In genomic region chr4:188822698-188823097, GRCh38 we compare ENCODE assay signal across 17 cellular contexts.
DNase-seq lines count a peak whose midpoint lies in the region; ATAC-seq, FAIRE-seq and TF ChIP-seq lines count a peak whose summit lies in the region.
"Had no signal": no experiment of that assay in that cellular context is flagged by ENCODE, and none has a peak within 500 bp of the region (broad histone marks: within the 10 kb centered on the region; RNA-seq: fewer than 3 reads in every experiment).

No MANE protein-coding gene starts in this region.

- H3K27me3 Mint-ChIP-seq in activated T-cell treated with anti-CD3 and anti-CD28 coated beads, Interleukin-2, amount 50 U/mL, for 4 hours (ENCODE audit: low read depth), result no peaks in the 10 kb centered on the region
- H3K27me3 Mint-ChIP-seq: activated CD8-positive, alpha-beta T cell treated with anti-CD3 and anti-CD28 coated beads for 36 hours had no signal

- H3K27ac ChIP-seq in hepatocyte, result no peak overlapping the region
- H3K27ac ChIP-seq: thoracic aorta had no signal

- H2AFZ ChIP-seq in hepatocyte, result no peak overlapping the region

- no peak overlapping the region for H3K4me2 ChIP-seq in hepatocyte

- TF ChIP-seq CTCF in hepatocyte (IDR thresholded peaks at IDR 0.05; ENCODE audit: poor library complexity), result no peak

- peak; percentile 7 for DNase-seq in H54 (ENCODE audit: insufficient read length, low spot score)
- peak; percentile 3 for DNase-seq in NCI-H69 (lab: John Stamatoyannopoulos, UW)
- peak; percentile 20 for DNase-seq in hepatocyte (ENCODE audit: low spot score)
- peak; percentile 60 for DNase-seq in urothelium cell line (ENCODE audit: low spot score)
- no peak for DNase-seq in inferior parietal cortex (ENCODE audit: extremely low spot score)
- no peak for DNase-seq in stimulated activated effector memory CD8-positive, alpha-beta T cell treated with anti-CD3 and anti-CD28 coated beads, Interleukin-12 subunit alpha, Interleukin-12 subunit beta, amount 100 ng/mL, for 72 hours (ENCODE audit: low spot score in 2 of 2)
- no peak for DNase-seq in activated T-cell treated with anti-CD3 and anti-CD28 coated beads, Interleukin-2, amount 50 U/mL, for 4 hours
- DNase-seq: activated CD8-positive, alpha-beta T cell treated with anti-CD3 and anti-CD28 coated beads for 36 hours; Kasumi-1; NCI-H510A; nucleus accumbens; stimulated activated CD4-positive, alpha-beta T cell treated with anti-CD3 and anti-CD28 coated beads, Interleukin-4, amount 100 ng/mL, for 1 hour; stimulated activated CD8-positive, alpha-beta memory T cell treated with anti-CD3 and anti-CD28 coated beads, Interleukin-4, amount 100 ng/mL, for 48 hours had no signal

- no peak for ATAC-seq in stimulated activated effector memory CD8-positive, alpha-beta T cell treated with anti-CD3 and anti-CD28 coated beads, Interleukin-12 subunit alpha, Interleukin-12 subunit beta, amount 100 ng/mL, for 72 hours
- no peak for ATAC-seq in activated T-cell treated with anti-CD3 and anti-CD28 coated beads, Interleukin-2, amount 50 U/mL, for 4 hours
- ATAC-seq: activated CD8-positive, alpha-beta T cell treated with anti-CD3 and anti-CD28 coated beads for 36 hours; sciatic nerve had no signal

- no peak overlapping the region for H3K27ac Mint-ChIP-seq in stimulated activated effector memory CD8-positive, alpha-beta T cell treated with anti-CD3 and anti-CD28 coated beads, Interleukin-12 subunit alpha, Interleukin-12 subunit beta, amount 100 ng/mL, for 72 hours
- H3K27ac Mint-ChIP-seq: activated CD8-positive, alpha-beta T cell treated with anti-CD3 and anti-CD28 coated beads for 36 hours; CD14-positive monocyte had no signal

- no peaks in the 10 kb centered on the region for H3K36me3 ChIP-seq in hepatocyte (replicated peaks; ENCODE audit: insufficient read depth, low read depth)
- H3K36me3 ChIP-seq: thoracic aorta had no signal

- H3K4me1 ChIP-seq in hepatocyte (ENCODE audit: insufficient read depth), result no peaks in the 10 kb centered on the region

- H3K27me3 ChIP-seq in hepatocyte, result no peaks in the 10 kb centered on the region

- H3K4me3 Mint-ChIP-seq in stimulated activated effector memory CD8-positive, alpha-beta T cell treated with anti-CD3 and anti-CD28 coated beads, Interleukin-12 subunit alpha, Interleukin-12 subunit beta, amount 100 ng/mL, for 72 hours, result no peak overlapping the region
- no peak overlapping the region for H3K4me3 Mint-ChIP-seq in activated T-cell treated with anti-CD3 and anti-CD28 coated beads, Interleukin-2, amount 50 U/mL, for 4 hours
- H3K4me3 Mint-ChIP-seq: activated CD8-positive, alpha-beta T cell treated with anti-CD3 and anti-CD28 coated beads for 36 hours; CD14-positive monocyte had no signal

- no peaks in the 10 kb centered on the region for H4K20me1 ChIP-seq in hepatocyte (ENCODE audit: insufficient read depth, poor library complexity, severe bottlenecking)

- no peaks in the 10 kb centered on the region for H3K79me2 ChIP-seq in hepatocyte

- FAIRE-seq in H54 (lab: Jason Lieb, UNC), result no peak
- no peak for FAIRE-seq in urothelium cell line (lab: Jason Lieb, UNC)
- FAIRE-seq: frontal cortex had no signal

- no peaks in the 10 kb centered on the region for H3K36me3 Mint-ChIP-seq in stimulated activated effector memory CD8-positive, alpha-beta T cell treated with anti-CD3 and anti-CD28 coated beads, Interleukin-12 subunit alpha, Interleukin-12 subunit beta, amount 100 ng/mL, for 72 hours
- H3K36me3 Mint-ChIP-seq in activated T-cell treated with anti-CD3 and anti-CD28 coated beads, Interleukin-2, amount 50 U/mL, for 4 hours (ENCODE audit: insufficient read depth), result no peaks in the 10 kb centered on the region
- H3K36me3 Mint-ChIP-seq: CD14-positive monocyte had no signal

- H3K4me1 Mint-ChIP-seq in stimulated activated effector memory CD8-positive, alpha-beta T cell treated with anti-CD3 and anti-CD28 coated beads, Interleukin-12 subunit alpha, Interleukin-12 subunit beta, amount 100 ng/mL, for 72 hours, result no peaks in the 10 kb centered on the region
- H3K4me1 Mint-ChIP-seq in activated T-cell treated with anti-CD3 and anti-CD28 coated beads, Interleukin-2, amount 50 U/mL, for 4 hours (ENCODE audit: low read depth), result no peaks in the 10 kb centered on the region
- H3K4me1 Mint-ChIP-seq: CD14-positive monocyte had no signal

- no peaks in the 10 kb centered on the region for H3K9me2 ChIP-seq in hepatocyte (replicated peaks; ENCODE audit: insufficient read depth)

- peaks cover 8% of the 10 kb centered on the region for H3K9me3 Mint-ChIP-seq in stimulated activated effector memory CD8-positive, alpha-beta T cell treated with anti-CD3 and anti-CD28 coated beads, Interleukin-12 subunit alpha, Interleukin-12 subunit beta, amount 100 ng/mL, for 72 hours
- H3K9me3 Mint-ChIP-seq in activated T-cell treated with anti-CD3 and anti-CD28 coated beads, Interleukin-2, amount 50 U/mL, for 4 hours, result no peaks in the 10 kb centered on the region

- no peaks in the 10 kb centered on the region for H3K9me3 ChIP-seq in hepatocyte (ENCODE audit: low read depth)
- H3K9me3 ChIP-seq: thoracic aorta had no signal

- no peak for TF ChIP-seq POLR2A in H54 (IDR thresholded peaks at IDR 0.05; ENCODE audit: low read depth, low read length)

- H3K4me3 ChIP-seq in hepatocyte, result no peak overlapping the region
- H3K4me3 ChIP-seq: thoracic aorta had no signal

- 42% methylated on average over 2 of the region's 2 CpGs for WGBS in hepatocyte (ENCODE audit: low lambda C conversion rate, missing lambda C conversion rate)

Comparison
In these comparisons a context has a peak if more than half of its experiments do, and no peak if none do; other contexts are left out.
1. DNase-seq: peak in H54 (single experiment), NCI-H69 (single experiment), hepatocyte (single experiment) and urothelium cell line (single experiment); none in inferior parietal cortex (single experiment), stimulated activated effector memory CD8-positive, alpha-beta T cell treated with anti-CD3 and anti-CD28 coated beads, Interleukin-12 subunit alpha, Interleukin-12 subunit beta, amount 100 ng/mL, for 72 hours (0 of 2) and activated T-cell treated with anti-CD3 and anti-CD28 coated beads, Interleukin-2, amount 50 U/mL, for 4 hours (single experiment).